ENCODE assay signal across 9 cellular contexts in genomic region chr7:2687881-2688318, GRCh38. TPM values are rescaled to one million over a fixed set of nuclear protein-coding genes. Genes with fewer than 3 reads are reported as not detected.
DNase-seq lines count a peak whose midpoint lies in the region; ATAC-seq and TF ChIP-seq lines count a peak whose summit lies in the region.
"Had no signal": no experiment of that assay in that cellular context is flagged by ENCODE, and none has a peak within 500 bp of the region (broad histone marks: within the 10 kb centered on the region; RNA-seq: fewer than 3 reads in every experiment).

Gene AMZ1, plus strand, starts transcription at chr7:2688202. Its CDS starts 12,250 bp downstream, at chr7:2700452.

- H3K4me1 ChIP-seq in SJSA1 (replicated peaks) (peaks cover 39% of the 10 kb centered on the region), right cardiac atrium (ENCODE audit: control insufficient read depth, insufficient read depth, low read length) (peaks cover 3% of the 10 kb centered on the region), skeletal muscle satellite cell (ENCODE audit: control insufficient read depth, insufficient read depth, low read length) (peaks cover 30% of the 10 kb centered on the region), BE2C (no peaks in the 10 kb centered on the region)

- H3K27me3 ChIP-seq in SJSA1 (replicated peaks) (peaks cover 21% of the 10 kb centered on the region), right cardiac atrium (ENCODE audit: control insufficient read depth, insufficient read depth) (no peaks in the 10 kb centered on the region), skeletal muscle satellite cell (ENCODE audit: control insufficient read depth, insufficient read depth, low read length) (peaks cover 11% of the 10 kb centered on the region), BE2C (peaks cover 30% of the 10 kb centered on the region)

- 2% methylated on average over 41 of the region's 41 CpGs for WGBS in right cardiac atrium

- H3K27ac ChIP-seq in SJSA1 (peak within 1 kb of the TSS; percentile 37; the same call in 1 of the 2 replicates), right cardiac atrium (ENCODE audit: low read length) (no peak within 1 kb of the TSS)

- peak within 1 kb of the TSS; percentile 34 for H3K4me3 ChIP-seq in SJSA1
- H3K4me3 ChIP-seq in right cardiac atrium (ENCODE audit: low read length) = peak within 1 kb of the TSS; percentile 47
- peak within 1 kb of the TSS; percentile 64 for H3K4me3 ChIP-seq in skeletal muscle satellite cell (ENCODE audit: low read length)
- no peak within 1 kb of the TSS for H3K4me3 ChIP-seq in BE2C (ENCODE audit: low read depth, low read length)

- H3K36me3 ChIP-seq in SJSA1 = no peaks in the 10 kb centered on the region
- no peaks in the 10 kb centered on the region for H3K36me3 ChIP-seq in skeletal muscle satellite cell (ENCODE audit: insufficient read depth, low read length)
- no peaks in the 10 kb centered on the region for H3K36me3 ChIP-seq in BE2C

- DNase-seq in SJSA1 (ENCODE audit: low read depth in 1 of 2, low spot score in 2 of 2) = no peak
- DNase-seq in right cardiac atrium = peak in 2 of 3 donors; percentile 51 to 60
- no peak for DNase-seq in BE2C
- DNase-seq in NCI-H2029 (lab: John Stamatoyannopoulos, UW) = no peak
- DNase-seq in stimulated activated CD4-positive, alpha-beta T cell treated with anti-CD3 and anti-CD28 coated beads, Interleukin-4, amount 100 ng/mL, for 24 hours = no peak
- DNase-seq: NCI-H187 treated with DMSO at 0.1 percent for 48 hours had no signal

- intact Hi-C loops in right cardiac atrium (cut with DNase I) = loop anchor here in 2 of 4 donors (10.0 kb wide), 2 partner anchors 213 to 243 kb away; partner anchors contain the start of gene GRIFIN (in 1 of the 2)

- no peak for TF ChIP-seq POLR2A in GM18505 (IDR thresholded peaks at IDR 0.05; ENCODE audit: borderline replicate concordance, extremely low read depth, insufficient read depth, insufficient read length)

- ATAC-seq in GM18505 (IDR thresholded peaks at IDR 0.05; ENCODE audit: unreplicated experiment) (peak; percentile 4), right cardiac atrium (peak; percentile 33 to 62), GM18861 (IDR thresholded peaks at IDR 0.05; ENCODE audit: unreplicated experiment) (no peak)

- TF ChIP-seq CTCF in BE2C (IDR thresholded peaks at IDR 0.05; ENCODE audit: low read depth, low read length) = no peak

- H3K9me3 ChIP-seq in SJSA1 (replicated peaks) = no peaks in the 10 kb centered on the region
- H3K9me3 ChIP-seq in right cardiac atrium (ENCODE audit: control insufficient read depth, low read length) = no peaks in the 10 kb centered on the region
- H3K9me3 ChIP-seq in skeletal muscle satellite cell (replicated peaks; ENCODE audit: low read length) = no peaks in the 10 kb centered on the region
- H3K9me3 ChIP-seq in BE2C = no peaks in the 10 kb centered on the region

- peak within 1 kb of the TSS; percentile 78 for H3K9ac ChIP-seq in skeletal muscle satellite cell (ENCODE audit: low read depth, low read length)

- H3K4me2 ChIP-seq in skeletal muscle satellite cell (ENCODE audit: low read length) = peak within 1 kb of the TSS; percentile 84

RNA-seq across cellular contexts. Expression of gene AMZ1, which starts in this region (rescaled TPM):
- 1.3 TPM in 1 of 2 replicates, not detected in the other for total RNA-seq in SJSA1 (2014; rRNA removed; shearing (Covaris generic))
- total RNA-seq in right cardiac atrium = 1 to 10 TPM in 1 of 4 donors, under 1 TPM in 3; 0.45 to 1.0 (median 0.91) TPM
- polyA plus RNA-seq in right cardiac atrium = 0.36 TPM
- under 0.01 TPM in 1 of 2 replicates, not detected in the other for total RNA-seq in skeletal muscle satellite cell (2012; rRNA removed)
- 2.3 TPM for polyA plus RNA-seq in BE2C (2012; ENCODE audit: insufficient read depth, insufficient read length, low read depth)

Comparison
In these comparisons a context has a peak if more than half of its experiments do, and no peak if none do; other contexts are left out.
1. DNase-seq: peak in right cardiac atrium (2 of 3); none in SJSA1 (0 of 2), BE2C (single experiment), NCI-H2029 (single experiment) and stimulated activated CD4-positive, alpha-beta T cell treated with anti-CD3 and anti-CD28 coated beads, Interleukin-4, amount 100 ng/mL, for 24 hours (single experiment).